ENCODE assay signal across 16 cellular contexts in the genomic region with DNA sequence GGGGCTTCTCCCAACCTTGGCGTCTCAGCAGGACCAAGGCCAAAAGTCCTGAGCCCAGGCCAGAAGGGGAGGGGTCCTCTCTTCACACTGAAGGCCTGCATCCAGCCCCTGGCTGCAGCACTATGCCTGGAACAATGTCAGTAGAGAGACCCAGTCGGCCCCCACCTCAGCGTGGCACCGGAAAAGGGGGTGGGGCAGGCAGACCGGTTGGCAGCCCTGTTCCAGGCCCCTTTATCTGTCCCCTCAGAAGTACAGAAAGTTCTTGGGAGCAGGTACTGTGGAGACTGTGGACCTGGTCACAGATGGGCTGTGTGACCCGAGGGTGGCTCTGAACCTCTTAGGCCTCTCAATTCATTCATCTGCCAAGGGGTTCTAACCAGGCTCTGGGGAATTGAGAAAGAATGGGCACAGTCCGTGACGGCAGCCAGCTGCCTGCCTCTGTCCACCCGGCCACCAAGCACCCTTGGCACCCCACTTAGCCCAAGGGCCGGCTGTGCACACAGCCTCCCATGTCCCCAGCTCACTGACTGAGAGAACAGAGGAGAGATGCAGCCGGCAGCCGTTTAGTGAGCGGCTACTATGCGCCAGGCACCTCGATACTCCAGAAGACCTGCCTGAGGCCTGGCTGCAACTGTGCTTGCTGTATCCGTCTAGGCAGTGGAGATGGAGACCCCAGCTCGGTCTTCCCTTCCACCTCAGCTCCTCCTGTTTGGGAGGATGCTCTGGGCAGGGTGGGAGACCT. TPM values are rescaled to one million over a fixed set of nuclear protein-coding genes. Genes with fewer than 3 reads are reported as not detected.
DNase-seq lines count a peak whose midpoint lies in the region; ATAC-seq and TF ChIP-seq lines count a peak whose summit lies in the region.
"Had no signal": no experiment of that assay in that cellular context is flagged by ENCODE, and none has a peak within 500 bp of the region (broad histone marks: within the 10 kb centered on the region; RNA-seq: fewer than 3 reads in every experiment).

No MANE protein-coding gene starts in this region.

- intact Hi-C loops in activated CD8-positive, alpha-beta T cell treated with anti-CD3 and anti-CD28 coated beads for 36 hours (cut with micrococcal nuclease), result no loop called here
- intact Hi-C loops in transverse colon (cut with DNase I; ENCODE audit: low total_unique reads), result no loop called here

- H2AFZ ChIP-seq in mesenchymal stem cell (ENCODE audit: low read depth, low read length), result no peak overlapping the region
- H2AFZ ChIP-seq: neural progenitor cell had no signal

- no peak overlapping the region for H4K8ac ChIP-seq in mesenchymal stem cell (ENCODE audit: low read length)

- 87% methylated on average over 3 to 16 of the region's 17 CpGs for WGBS in transverse colon (ENCODE audit: low coverage in 1 of 2), 2 donors
- WGBS in mesenchymal stem cell, result 87% methylated on average over 17 of the region's 17 CpGs

- H3K27me3 ChIP-seq in transverse colon (no peaks in the 10 kb centered on the region), mesenchymal stem cell (ENCODE audit: control insufficient read depth in 1 of 2, insufficient read depth in 1 of 2, low read length in 2 of 2) (peaks cover 39 to 42% of the 10 kb centered on the region in 2 experiments)
- H3K27me3 ChIP-seq: colonic mucosa, neural progenitor cell, upper lobe of left lung had no signal

- CTCF ChIA-PET in activated CD8-positive, alpha-beta T cell treated with anti-CD3 and anti-CD28 coated beads for 36 hours (lab: Charles Lee), result no interaction called here

- H3K9me3 Mint-ChIP-seq in activated T-cell treated with anti-CD3 and anti-CD28 coated beads, Interleukin-2, amount 50 U/mL, for 72 hours, result no peaks in the 10 kb centered on the region
- no peaks in the 10 kb centered on the region for H3K9me3 Mint-ChIP-seq in activated CD8-positive, alpha-beta T cell treated with anti-CD3 and anti-CD28 coated beads for 36 hours

- H3K36me3 Mint-ChIP-seq in activated T-cell treated with anti-CD3 and anti-CD28 coated beads, Interleukin-2, amount 50 U/mL, for 72 hours (ENCODE audit: insufficient read depth in 2 of 2), result peaks cover 19 to 28% of the 10 kb centered on the region in 2 donors
- H3K36me3 Mint-ChIP-seq in activated CD8-positive, alpha-beta T cell treated with anti-CD3 and anti-CD28 coated beads for 36 hours (ENCODE audit: low read depth), result peaks cover 77% of the 10 kb centered on the region

- no peak overlapping the region for H2AK5ac ChIP-seq in mesenchymal stem cell (ENCODE audit: low read length, severe bottlenecking)

- no peak overlapping the region for H3K4ac ChIP-seq in mesenchymal stem cell (ENCODE audit: low read depth in 1 of 2, low read length in 2 of 2)

- no peak overlapping the region for H2BK120ac ChIP-seq in mesenchymal stem cell (ENCODE audit: low read depth, low read length)

- H3K9ac ChIP-seq in mesenchymal stem cell (ENCODE audit: low read length), result no peak overlapping the region
- H3K9ac ChIP-seq: neural progenitor cell had no signal

- H3K27ac ChIP-seq in transverse colon, result no peak overlapping the region
- no peak overlapping the region for H3K27ac ChIP-seq in mesenchymal stem cell (ENCODE audit: low read length, poor library complexity, severe bottlenecking)
- H3K27ac ChIP-seq: colonic mucosa, epithelial cell of prostate, neural progenitor cell, upper lobe of left lung had no signal

- H3K27me3 Mint-ChIP-seq in activated T-cell treated with anti-CD3 and anti-CD28 coated beads, Interleukin-2, amount 50 U/mL, for 72 hours (ENCODE audit: low read depth), result no peaks in the 10 kb centered on the region
- H3K27me3 Mint-ChIP-seq in activated CD8-positive, alpha-beta T cell treated with anti-CD3 and anti-CD28 coated beads for 36 hours, result no peaks in the 10 kb centered on the region

- TF ChIP-seq CTCF in activated CD8-positive, alpha-beta T cell treated with anti-CD3 and anti-CD28 coated beads for 36 hours (IDR thresholded peaks at IDR 0.05), result no peak
- no peak for TF ChIP-seq CTCF in transverse colon (IDR thresholded peaks at IDR 0.05)

- no peak for TF ChIP-seq EP300 in transverse colon (IDR thresholded peaks at IDR 0.05; ENCODE audit: low read depth)

- in situ Hi-C loops in transverse colon (cut with MboI; ENCODE audit: low pct_ligation_motif_present in 1 of 4, low pct_unique_long_range_greater_than_20kb in 1 of 4, low sequenced_read_pairs in 3 of 4), result loop anchor here in 1 of 4 donors (10.0 kb wide), 1 partner anchor 51 kb away; no protein-coding TSS in a partner anchor

- H3K14ac ChIP-seq in mesenchymal stem cell (ENCODE audit: low read length in 2 of 2), result no peak overlapping the region

- no peak for ATAC-seq in activated T-cell treated with anti-CD3 and anti-CD28 coated beads, Interleukin-2, amount 50 U/mL, for 72 hours (replicated peaks in 1 of 2)
- ATAC-seq in activated CD8-positive, alpha-beta T cell treated with anti-CD3 and anti-CD28 coated beads for 36 hours, result no peak
- ATAC-seq in left lobe of liver (no peak), HG02588 (IDR thresholded peaks at IDR 0.05; ENCODE audit: unreplicated experiment) (no peak)
- ATAC-seq: right cardiac atrium had no signal

- no peak overlapping the region for H2BK5ac ChIP-seq in mesenchymal stem cell (ENCODE audit: low read depth, low read length, poor library complexity, severe bottlenecking)

- no peak for TF ChIP-seq POLR2A in transverse colon (IDR thresholded peaks at IDR 0.05)

- H3K27ac Mint-ChIP-seq in activated T-cell treated with anti-CD3 and anti-CD28 coated beads, Interleukin-2, amount 50 U/mL, for 72 hours, result peak overlapping the region; percentile 63
- H3K27ac Mint-ChIP-seq in activated CD8-positive, alpha-beta T cell treated with anti-CD3 and anti-CD28 coated beads for 36 hours, result peak overlapping the region; percentile 34
- H3K27ac Mint-ChIP-seq: neural progenitor cell had no signal

- no peak overlapping the region for H4K91ac ChIP-seq in mesenchymal stem cell (ENCODE audit: low read length)

- no peaks in the 10 kb centered on the region for H3K79me1 ChIP-seq in mesenchymal stem cell (replicated peaks; ENCODE audit: low read length, poor library complexity, severe bottlenecking)

- H3K18ac ChIP-seq in mesenchymal stem cell (ENCODE audit: low read depth in 1 of 2, low read length in 2 of 2), result no peak overlapping the region

- no peak overlapping the region for H2BK15ac ChIP-seq in mesenchymal stem cell (ENCODE audit: low read depth, poor library complexity, severe bottlenecking)

- H3K4me3 Mint-ChIP-seq in activated T-cell treated with anti-CD3 and anti-CD28 coated beads, Interleukin-2, amount 50 U/mL, for 72 hours, result no peak overlapping the region
- H3K4me3 Mint-ChIP-seq in activated CD8-positive, alpha-beta T cell treated with anti-CD3 and anti-CD28 coated beads for 36 hours, result no peak overlapping the region
- H3K4me3 Mint-ChIP-seq: neural progenitor cell had no signal

- no peak overlapping the region for H2BK12ac ChIP-seq in mesenchymal stem cell (ENCODE audit: low read length in 2 of 2)

- H3K4me1 Mint-ChIP-seq in activated T-cell treated with anti-CD3 and anti-CD28 coated beads, Interleukin-2, amount 50 U/mL, for 72 hours (ENCODE audit: low read depth), result peaks cover 44% of the 10 kb centered on the region
- peaks cover 47% of the 10 kb centered on the region for H3K4me1 Mint-ChIP-seq in activated CD8-positive, alpha-beta T cell treated with anti-CD3 and anti-CD28 coated beads for 36 hours (ENCODE audit: low read depth)

- H3K4me1 ChIP-seq in transverse colon, result peaks cover 0 to 10% (median 0%) of the 10 kb centered on the region in 4 donors
- no peaks in the 10 kb centered on the region for H3K4me1 ChIP-seq in mesenchymal stem cell (ENCODE audit: control insufficient read depth, insufficient read depth, low read depth, low read length)
- H3K4me1 ChIP-seq: colonic mucosa, neural progenitor cell had no signal

- no peak overlapping the region for H3K23ac ChIP-seq in mesenchymal stem cell (ENCODE audit: low read length in 2 of 2)

- no peak overlapping the region for H3K4me3 ChIP-seq in transverse colon
- H3K4me3 ChIP-seq in mesenchymal stem cell (ENCODE audit: insufficient read depth in 1 of 2, low read depth in 1 of 2, low read length in 2 of 2), result no peak overlapping the region
- H3K4me3 ChIP-seq: colonic mucosa, neural progenitor cell, upper lobe of left lung had no signal

- H3K36me3 ChIP-seq in transverse colon (no peaks in the 10 kb centered on the region), mesenchymal stem cell (ENCODE audit: control insufficient read depth in 1 of 2, insufficient read depth in 2 of 2, low read depth in 1 of 2, low read length in 2 of 2) (no peaks in the 10 kb centered on the region)
- H3K36me3 ChIP-seq: colonic mucosa, neural progenitor cell had no signal

- no peak overlapping the region for H3K4me2 ChIP-seq in mesenchymal stem cell (ENCODE audit: low read length, poor library complexity, severe bottlenecking)
- H3K4me2 ChIP-seq: neural progenitor cell had no signal

- peak in 1 of 2 donors; percentile 1 for DNase-seq in activated T-cell treated with anti-CD3 and anti-CD28 coated beads, Interleukin-2, amount 50 U/mL, for 72 hours
- no peak for DNase-seq in activated T-cell treated with anti-CD3 and anti-CD28 coated beads, Interleukin-2, amount 50 U/mL, for 1 hour
- no peak for DNase-seq in activated CD8-positive, alpha-beta T cell treated with anti-CD3 and anti-CD28 coated beads for 36 hours
- peak; percentile 36 for DNase-seq in left lobe of liver (ENCODE audit: low spot score)
- DNase-seq in transverse colon, result peak; percentile 6
- no peak for DNase-seq in COLO829 (ENCODE audit: low spot score)
- DNase-seq in mesenchymal stem cell, result no peak
- DNase-seq: colonic mucosa; NCI-H2029; right cardiac atrium; stimulated activated CD4-positive, alpha-beta T cell treated with anti-CD3 and anti-CD28 coated beads, Interleukin-2, amount 100 ng/mL, for 48 hours had no signal

- H3K9me3 ChIP-seq in transverse colon, result no peaks in the 10 kb centered on the region
- no peaks in the 10 kb centered on the region for H3K9me3 ChIP-seq in mesenchymal stem cell (ENCODE audit: control insufficient read depth, low read length)
- H3K9me3 ChIP-seq: colonic mucosa, upper lobe of left lung had no signal

- POLR2A ChIA-PET in activated CD8-positive, alpha-beta T cell treated with anti-CD3 and anti-CD28 coated beads for 36 hours (lab: Charles Lee), result interaction anchor here (0.7 kb wide), 2 partner anchors 9 to 247 kb away, joined by 4 read pairs; no protein-coding TSS in a partner anchor

RNA-seq across cellular contexts. Expression of a gene that starts 23.9 kb away (rescaled TPM):
- 100 to 1,000 TPM; 254 to 298 TPM for total RNA-seq in activated T-cell treated with anti-CD3 and anti-CD28 coated beads, Interleukin-2, amount 50 U/mL, for 72 hours
- 100 to 1,000 TPM; 180 to 183 TPM for total RNA-seq in activated CD8-positive, alpha-beta T cell treated with anti-CD3 and anti-CD28 coated beads for 36 hours
- total RNA-seq in left lobe of liver (0.86 TPM), transverse colon (1 to 10 TPM; 1.5 to 4.8 (median 3.4) TPM)
- polyA plus RNA-seq in mesenchymal stem cell (2013, experiment 1 of 2), result 0.25 TPM
- 0.33 TPM for polyA plus RNA-seq in mesenchymal stem cell (2013, experiment 2 of 2)
- polyA plus RNA-seq: AG04450 had no signal

Comparison
In these comparisons a context has a peak if more than half of its experiments do, and no peak if none do; other contexts are left out.
1. DNase-seq: peak in left lobe of liver (single experiment) and transverse colon (single experiment); none in activated T-cell treated with anti-CD3 and anti-CD28 coated beads, Interleukin-2, amount 50 U/mL, for 1 hour (single experiment), activated CD8-positive, alpha-beta T cell treated with anti-CD3 and anti-CD28 coated beads for 36 hours (single experiment), COLO829 (single experiment) and mesenchymal stem cell (single experiment).
2. RNA of a gene that starts 23.9 kb away (total RNA-seq): 254 to 298 TPM in activated T-cell treated with anti-CD3 and anti-CD28 coated beads, Interleukin-2, amount 50 U/mL, for 72 hours and 180 to 183 TPM in activated CD8-positive, alpha-beta T cell treated with anti-CD3 and anti-CD28 coated beads for 36 hours; 1.5 to 4.8 TPM in transverse colon and 0.86 TPM in left lobe of liver (single experiment); every median in the first group is over 10 times any median in the second.